In genomic region chr11:34355726-34356125, GRCh38 we compare ENCODE assay signal across 11 cellular contexts. TPM values are rescaled to one million over a fixed set of nuclear protein-coding genes. Genes with fewer than 3 reads are reported as not detected.
DNase-seq lines count a peak whose midpoint lies in the region; ATAC-seq and TF ChIP-seq lines count a peak whose summit lies in the region.
"Had no signal": no experiment of that assay in that cellular context is flagged by ENCODE, and none has a peak within 500 bp of the region (broad histone marks: within the 10 kb centered on the region; RNA-seq: fewer than 3 reads in every experiment).

No MANE protein-coding gene starts in this region.

- peaks cover 30% of the 10 kb centered on the region for H3K27me3 ChIP-seq in iPS-15b (ENCODE audit: control insufficient read depth, insufficient read depth, low read length)

- no peak for DNase-seq in activated T-cell treated with anti-CD3 and anti-CD28 coated beads, Interleukin-2, amount 50 U/mL, for 24 hours
- DNase-seq in activated T-cell treated with anti-CD3 and anti-CD28 coated beads for 4 hours (no peak), activated B cell treated with CpG ODN at 0.5 μM for 24 hours (no peak), posterior vena cava (ENCODE audit: low spot score) (no peak), NCI-H446 treated with DMSO at 0.1 percent for 48 hours (lab: John Stamatoyannopoulos, UW) (no peak), NCI-H2107 treated with DMSO at 0.1 percent for 48 hours (lab: John Stamatoyannopoulos, UW; ENCODE audit: unreplicated experiment) (no peak)
- no peak for DNase-seq in stimulated activated effector memory CD8-positive, alpha-beta T cell treated with anti-CD3 and anti-CD28 coated beads, Interleukin-12 subunit alpha, Interleukin-12 subunit beta, amount 100 ng/mL, for 72 hours (ENCODE audit: low spot score in 2 of 2)
- DNase-seq: activated CD4-positive, alpha-beta T cell treated with anti-CD3 and anti-CD28 coated beads, Interleukin-2, amount 50 U/mL, for 4 hours; effector CD4-positive, alpha-beta T cell had no signal

- H3K4me3 Mint-ChIP-seq in activated T-cell treated with anti-CD3 and anti-CD28 coated beads, Interleukin-2, amount 50 U/mL, for 24 hours = peak overlapping the region; percentile 72
- peak overlapping the region; percentile 88 for H3K4me3 Mint-ChIP-seq in activated B cell treated with CpG ODN at 0.5 μM for 24 hours
- peak overlapping the region; percentile 75 for H3K4me3 Mint-ChIP-seq in stimulated activated effector memory CD8-positive, alpha-beta T cell treated with anti-CD3 and anti-CD28 coated beads, Interleukin-12 subunit alpha, Interleukin-12 subunit beta, amount 100 ng/mL, for 72 hours

- no peak for ATAC-seq in activated B cell treated with CpG ODN at 0.5 μM for 24 hours (ENCODE audit: low read depth)
- ATAC-seq in stimulated activated effector memory CD8-positive, alpha-beta T cell treated with anti-CD3 and anti-CD28 coated beads, Interleukin-12 subunit alpha, Interleukin-12 subunit beta, amount 100 ng/mL, for 72 hours = no peak

- H3K27me3 Mint-ChIP-seq in activated T-cell treated with anti-CD3 and anti-CD28 coated beads, Interleukin-2, amount 50 U/mL, for 24 hours = peaks cover 44% of the 10 kb centered on the region
- peaks cover 11% of the 10 kb centered on the region for H3K27me3 Mint-ChIP-seq in activated B cell treated with CpG ODN at 0.5 μM for 24 hours

- H3K9me3 Mint-ChIP-seq in activated T-cell treated with anti-CD3 and anti-CD28 coated beads, Interleukin-2, amount 50 U/mL, for 24 hours = no peaks in the 10 kb centered on the region
- H3K9me3 Mint-ChIP-seq in activated B cell treated with CpG ODN at 0.5 μM for 24 hours = no peaks in the 10 kb centered on the region
- no peaks in the 10 kb centered on the region for H3K9me3 Mint-ChIP-seq in stimulated activated effector memory CD8-positive, alpha-beta T cell treated with anti-CD3 and anti-CD28 coated beads, Interleukin-12 subunit alpha, Interleukin-12 subunit beta, amount 100 ng/mL, for 72 hours

- H3K9ac ChIP-seq in iPS-15b (ENCODE audit: low read depth, low read length) = no peak overlapping the region

- H3K36me3 ChIP-seq in iPS-15b (ENCODE audit: control insufficient read depth, insufficient read depth, low read length) = no peaks in the 10 kb centered on the region

- H3K36me3 Mint-ChIP-seq in activated T-cell treated with anti-CD3 and anti-CD28 coated beads, Interleukin-2, amount 50 U/mL, for 24 hours (ENCODE audit: low read depth) = no peaks in the 10 kb centered on the region
- H3K36me3 Mint-ChIP-seq in activated B cell treated with CpG ODN at 0.5 μM for 24 hours (ENCODE audit: low read depth) = peaks cover 47% of the 10 kb centered on the region
- H3K36me3 Mint-ChIP-seq in stimulated activated effector memory CD8-positive, alpha-beta T cell treated with anti-CD3 and anti-CD28 coated beads, Interleukin-12 subunit alpha, Interleukin-12 subunit beta, amount 100 ng/mL, for 72 hours = peaks cover 4% of the 10 kb centered on the region

- no peak for TF ChIP-seq CTCF in activated B cell treated with CpG ODN at 0.5 μM for 24 hours (IDR thresholded peaks at IDR 0.05)

- peaks cover 33% of the 10 kb centered on the region for H3K4me1 Mint-ChIP-seq in activated T-cell treated with anti-CD3 and anti-CD28 coated beads, Interleukin-2, amount 50 U/mL, for 24 hours (ENCODE audit: low read depth)
- H3K4me1 Mint-ChIP-seq in activated B cell treated with CpG ODN at 0.5 μM for 24 hours = peaks cover 53% of the 10 kb centered on the region
- H3K4me1 Mint-ChIP-seq in stimulated activated effector memory CD8-positive, alpha-beta T cell treated with anti-CD3 and anti-CD28 coated beads, Interleukin-12 subunit alpha, Interleukin-12 subunit beta, amount 100 ng/mL, for 72 hours = peaks cover 42% of the 10 kb centered on the region

- CTCF ChIA-PET in activated B cell treated with CpG ODN at 0.5 μM for 24 hours (lab: Charles Lee) = interaction anchor here (1.0 to 5.1 kb wide), 5 partner anchors 106 to 185 kb away, joined by 3 to 100 read pairs (median 4); no protein-coding TSS in a partner anchor

- intact Hi-C loops in activated B cell treated with CpG ODN at 0.5 μM for 24 hours (cut with micrococcal nuclease) = loop anchor here (5.0 kb wide), 1 partner anchor 1037 kb away; no protein-coding TSS in a partner anchor
- intact Hi-C loops in posterior vena cava (cut with DNase I) = loop anchor here (5.0 to 10.0 kb wide), 5 partner anchors 91 to 361 kb away; no protein-coding TSS in a partner anchor

- H3K27ac Mint-ChIP-seq in activated T-cell treated with anti-CD3 and anti-CD28 coated beads, Interleukin-2, amount 50 U/mL, for 24 hours = no peak overlapping the region
- no peak overlapping the region for H3K27ac Mint-ChIP-seq in activated B cell treated with CpG ODN at 0.5 μM for 24 hours
- H3K27ac Mint-ChIP-seq in stimulated activated effector memory CD8-positive, alpha-beta T cell treated with anti-CD3 and anti-CD28 coated beads, Interleukin-12 subunit alpha, Interleukin-12 subunit beta, amount 100 ng/mL, for 72 hours = no peak overlapping the region

- no peaks in the 10 kb centered on the region for H3K9me3 ChIP-seq in iPS-15b (ENCODE audit: control insufficient read depth, insufficient read depth, low read length)

- H3K4me1 ChIP-seq in iPS-15b (ENCODE audit: control insufficient read depth, insufficient read depth, low read length) = peaks cover 9% of the 10 kb centered on the region

- POLR2A ChIA-PET in activated B cell treated with CpG ODN at 0.5 μM for 24 hours (lab: Charles Lee) = interaction anchor here (0.6 to 6.8 kb wide), 13 partner anchors 10 to 214 kb away, joined by 3 to 123 read pairs (median 6); no protein-coding TSS in a partner anchor

- peak overlapping the region; percentile 65 for H3K4me3 ChIP-seq in iPS-15b (ENCODE audit: low read depth, low read length)
- H3K4me3 ChIP-seq: lung had no signal

RNA-seq across cellular contexts. Expression of gene ABTB2, which starts 2.1 kb away (rescaled TPM):
- 68.6 and 73.0 TPM in 2 replicates for total RNA-seq in activated B cell treated with CpG ODN at 0.5 μM for 24 hours
- total RNA-seq in posterior vena cava = 1 to 10 TPM; 8.6 to 8.7 TPM
